8 cellular contexts compared by ENCODE assay signal in the genomic region with DNA sequence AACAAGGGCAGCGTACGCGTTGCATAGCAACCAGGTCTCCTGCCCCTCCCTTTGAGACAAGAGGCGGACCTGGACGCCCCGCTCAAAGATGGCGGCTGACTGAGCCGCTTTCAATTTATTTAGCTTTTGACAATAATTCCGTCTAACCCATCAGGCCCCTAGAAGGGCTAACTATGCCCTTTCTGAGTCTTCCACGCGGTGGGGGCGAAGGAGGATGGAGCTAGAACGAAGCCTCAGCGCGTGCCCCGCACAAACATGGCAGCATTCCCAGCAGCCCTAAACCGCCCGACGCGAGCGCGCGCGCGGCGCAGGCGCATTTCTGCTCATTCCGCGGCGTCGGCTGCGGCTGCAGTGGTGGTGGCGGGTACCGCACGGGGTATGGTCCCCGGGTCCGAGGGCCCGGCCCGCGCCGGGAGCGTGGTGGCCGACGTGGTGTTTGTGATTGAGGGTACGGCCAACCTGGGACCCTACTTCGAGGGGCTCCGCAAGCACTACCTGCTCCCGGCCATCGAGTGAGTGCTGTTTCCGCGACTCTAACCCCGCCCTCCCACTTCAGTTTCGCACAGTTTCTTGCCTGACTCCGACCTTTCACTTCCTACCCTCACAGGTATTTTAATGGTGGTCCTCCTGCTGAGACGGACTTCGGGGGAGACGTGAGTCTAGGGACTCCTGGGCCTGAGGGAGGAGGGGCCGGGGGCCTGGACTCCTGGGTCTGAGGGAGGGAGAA. TPM values are rescaled to one million over a fixed set of nuclear protein-coding genes. Genes with fewer than 3 reads are reported as not detected.
A peak's percentile ranks its signal among the peaks of the same experiment; 100 is the strongest.
DNase-seq lines count a peak whose midpoint lies in the region; ATAC-seq and TF ChIP-seq lines count a peak whose summit lies in the region.

MED25 (plus strand) TSS at position 326 of the 727 bp plus-strand sequence; CDS start at position 379, 53 bp downstream.

- TF ChIP-seq CTCF in GM12875 (IDR thresholded peaks at IDR 0.05; ENCODE audit: borderline replicate concordance, insufficient read depth, low read depth, low read length) (0 out of 2 replicates have a peak, but pooled peaks have one; percentile 21), left ventricle myocardium inferior (IDR thresholded peaks at IDR 0.05; ENCODE audit: borderline replicate concordance) (peak; percentile 66), psoas muscle (IDR thresholded peaks at IDR 0.05) (peak; percentile 31)

- H3K27me3 Mint-ChIP-seq in T-helper 17 cell = no peaks in the 10 kb centered on the region

- H3K36me3 ChIP-seq in left ventricle myocardium inferior = peaks cover 5% of the 10 kb centered on the region
- peaks cover 0 to 30% of the 10 kb centered on the region in 2 donors for H3K36me3 ChIP-seq in psoas muscle (ENCODE audit: insufficient read depth in 1 of 2, low read depth in 1 of 2)
- no peaks in the 10 kb centered on the region for H3K36me3 ChIP-seq in urinary bladder (ENCODE audit: insufficient read depth)

- peaks cover 28% of the 10 kb centered on the region for H3K4me1 Mint-ChIP-seq in T-helper 17 cell

- ATAC-seq in HG02763 (IDR thresholded peaks at IDR 0.05; ENCODE audit: unreplicated experiment) (peak; percentile 66), T-helper 17 cell (peak; percentile 59), psoas muscle (peak; percentile 77 to 81 (median 80))

- H3K4me3 ChIP-seq in GM12875 (ENCODE audit: low read depth, low read length) (peak within 1 kb of the TSS; percentile 87), left ventricle myocardium inferior (peak within 1 kb of the TSS; percentile 86), psoas muscle (peak within 1 kb of the TSS; percentile 91), urinary bladder (ENCODE audit: low read depth, low read length) (peak within 1 kb of the TSS; percentile 63)

- H3K27me3 ChIP-seq in left ventricle myocardium inferior (ENCODE audit: low read depth) (no peaks in the 10 kb centered on the region), psoas muscle (ENCODE audit: insufficient read depth in 3 of 3, low read length in 2 of 3) (no peaks in the 10 kb centered on the region)

- DNase-seq in NCI-H1436 (lab: John Stamatoyannopoulos, UW) (peak; percentile 91), T-helper 17 cell (peak; percentile 83 to 85 (median 85)), amygdala (lab: John Stamatoyannopoulos, UW) (peak; percentile 33 to 96 (median 78)), left ventricle myocardium inferior (peak; percentile 86), psoas muscle (peak; percentile 89 to 94)

- peak within 1 kb of the TSS; percentile 99 for H3K4me3 Mint-ChIP-seq in T-helper 17 cell

- H3K4me1 ChIP-seq in left ventricle myocardium inferior = peaks cover 52% of the 10 kb centered on the region
- H3K4me1 ChIP-seq in psoas muscle = peaks cover 20% of the 10 kb centered on the region
- no peaks in the 10 kb centered on the region for H3K4me1 ChIP-seq in urinary bladder (ENCODE audit: insufficient read depth)

- H3K9me3 ChIP-seq in T-helper 17 cell (ENCODE audit: control insufficient read depth, low read length, poor library complexity, severe bottlenecking) = no peaks in the 10 kb centered on the region
- no peaks in the 10 kb centered on the region for H3K9me3 ChIP-seq in left ventricle myocardium inferior (replicated peaks)
- no peaks in the 10 kb centered on the region for H3K9me3 ChIP-seq in psoas muscle

- intact Hi-C loops in left ventricle myocardium inferior (cut with micrococcal nuclease) = loop anchor here (5.0 kb wide), 1 partner anchor 49 kb away; the partner anchor contains the start of gene PNKP
- intact Hi-C loops in psoas muscle (cut with DNase I) = loop anchor here (2.0 to 10.0 kb wide), 5 partner anchors 15 to 323 kb away; partner anchors contain the start of genes PRMT1 (in 1 of the 2), PTOV1 (in 1 of the 2) and RPS11 (in 1 of the 2)

- 0 to 1% (median 1%) methylated on average over 56 to 58 of the region's 58 CpGs for WGBS in psoas muscle, 3 donors
- WGBS in urinary bladder = under 1% methylated on average over 58 of the region's 58 CpGs

- H3K27ac ChIP-seq in left ventricle myocardium inferior (replicated peaks) (peak within 1 kb of the TSS; percentile 92), psoas muscle (peak within 1 kb of the TSS; percentile 92), urinary bladder (ENCODE audit: low read depth) (peak within 1 kb of the TSS; percentile 87)

- peak within 1 kb of the TSS; percentile 100 for H3K27ac Mint-ChIP-seq in T-helper 17 cell

- H3K36me3 Mint-ChIP-seq in T-helper 17 cell (ENCODE audit: low read depth) = no peaks in the 10 kb centered on the region

RNA-seq across cellular contexts. Expression of gene MED25, which starts in this region (rescaled TPM):
- 100 to 1,000 TPM in 1 of 2 donors, 10 to 100 TPM in 1; 94.8 to 108 TPM for total RNA-seq in T-helper 17 cell
- 65.8 TPM for total RNA-seq in left ventricle myocardium inferior
- total RNA-seq in psoas muscle = 10 to 100 TPM; 43.0 to 97.8 (median 69.7) TPM
- polyA plus RNA-seq in psoas muscle = 100 to 1,000 TPM in 1 of 3 donors, 10 to 100 TPM in 2; 24.5 to 125 (median 92.5) TPM
- total RNA-seq in urinary bladder = 16.7 TPM
- 42.9 TPM for polyA plus RNA-seq in urinary bladder

Comparison
In these comparisons a context has a peak if more than half of its experiments do, and no peak if none do; other contexts are left out.
1. Peak in every context shown above with its lines: DNase-seq, ATAC-seq, H3K4me3 ChIP-seq and H3K27ac ChIP-seq.